In the genomic region with DNA sequence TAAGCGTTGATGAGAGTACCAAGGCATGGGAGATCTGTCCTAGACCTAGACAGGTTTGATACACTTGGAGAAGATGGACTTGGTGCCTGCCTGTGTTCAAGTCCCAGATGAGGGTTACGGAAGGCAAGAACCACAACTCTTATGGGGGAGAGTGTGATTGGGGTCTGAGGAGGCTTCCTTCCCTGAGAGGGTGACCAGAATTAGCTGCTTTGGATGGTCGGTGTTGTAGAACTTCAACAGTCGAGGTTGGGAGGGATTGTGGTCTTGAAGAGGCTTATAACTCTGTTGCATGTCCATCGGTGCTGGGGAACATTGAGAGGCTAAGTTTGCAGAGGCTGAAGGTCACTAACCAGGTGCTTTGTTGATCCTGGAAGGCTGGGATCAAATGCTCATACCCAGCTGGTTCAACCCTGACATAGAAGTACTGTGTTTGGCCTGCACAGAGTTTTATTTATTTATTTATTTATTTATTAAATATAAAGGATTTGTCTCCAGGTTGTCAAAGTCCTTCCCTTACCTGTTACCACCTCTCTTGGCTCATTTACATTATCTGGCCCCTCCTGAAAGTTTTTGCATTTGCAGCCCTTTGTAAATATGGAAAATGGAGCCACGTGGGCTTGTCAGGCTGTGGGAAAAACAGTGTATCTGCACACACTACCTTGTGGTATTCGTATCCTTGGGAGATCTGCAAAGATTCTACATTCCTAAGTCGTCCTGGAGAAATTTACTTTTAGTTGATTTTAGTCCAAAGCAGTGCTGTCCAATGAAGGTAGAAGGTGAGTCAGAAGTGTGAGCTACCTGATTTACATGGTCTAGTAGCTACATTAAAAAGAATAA, we compare ENCODE assay signal across 18 cellular contexts. TPM values are rescaled to one million over a fixed set of nuclear protein-coding genes. Genes with fewer than 3 reads are reported as not detected.
DNase-seq lines count a peak whose midpoint lies in the region; ATAC-seq, FAIRE-seq and TF ChIP-seq lines count a peak whose summit lies in the region.
"Had no signal": no experiment of that assay in that cellular context is flagged by ENCODE, and none has a peak within 500 bp of the region (broad histone marks: within the 10 kb centered on the region; RNA-seq: fewer than 3 reads in every experiment).

No MANE protein-coding gene starts in this region.

- POLR2A ChIA-PET in activated CD8-positive, alpha-beta T cell treated with anti-CD3 and anti-CD28 coated beads for 36 hours (lab: Charles Lee): no interaction called here
- POLR2A ChIA-PET in HepG2 (lab: Yijun Ruan, JAX): interaction anchor here (0.7 kb wide), 1 partner anchor 22 kb away, joined by 3 read pairs; no protein-coding TSS in a partner anchor

- no peaks in the 10 kb centered on the region for H3K27me3 Mint-ChIP-seq in activated naive CD4-positive, alpha-beta T cell treated with anti-CD3 and anti-CD28 coated beads, Interleukin-2, amount 10 ng/mL, durations not matched to agents 7 days and 5 days
- H3K27me3 Mint-ChIP-seq in activated CD8-positive, alpha-beta T cell treated with anti-CD3 and anti-CD28 coated beads for 36 hours: no peaks in the 10 kb centered on the region
- H3K27me3 Mint-ChIP-seq in stimulated activated naive B cell treated with anti-CD40 and anti-IgM and Interleukin-4, amounts not matched to agents 10 μg/mL and 1 μg/mL and 100 μg/mL, for 72 hours: no peaks in the 10 kb centered on the region

- H3K36me3 ChIP-seq in HepG2 (replicated peaks in 1 of 2; ENCODE audit: control insufficient read depth in 1 of 2, insufficient read depth in 2 of 2, low read length in 2 of 2): peaks cover 50 to 85% of the 10 kb centered on the region in 2 experiments

- no peak overlapping the region; the same call in 1 of the 2 replicates for H3K4me2 ChIP-seq in HepG2 (ENCODE audit: low read depth, low read length)
- H3K4me2 ChIP-seq: GM23338, KMS-11 had no signal

- H3K36me3 Mint-ChIP-seq in activated naive CD4-positive, alpha-beta T cell treated with anti-CD3 and anti-CD28 coated beads, Interleukin-2, amount 10 ng/mL, durations not matched to agents 7 days and 5 days: peaks cover 70% of the 10 kb centered on the region
- peaks cover 61% of the 10 kb centered on the region for H3K36me3 Mint-ChIP-seq in activated CD8-positive, alpha-beta T cell treated with anti-CD3 and anti-CD28 coated beads for 36 hours (ENCODE audit: low read depth)
- H3K36me3 Mint-ChIP-seq in stimulated activated naive B cell treated with anti-CD40 and anti-IgM and Interleukin-4, amounts not matched to agents 10 μg/mL and 1 μg/mL and 100 μg/mL, for 72 hours: peaks cover 49 to 64% of the 10 kb centered on the region in 2 donors

- H3K4me3 Mint-ChIP-seq in activated naive CD4-positive, alpha-beta T cell treated with anti-CD3 and anti-CD28 coated beads, Interleukin-2, amount 10 ng/mL, durations not matched to agents 7 days and 5 days: no peak overlapping the region
- H3K4me3 Mint-ChIP-seq in activated CD8-positive, alpha-beta T cell treated with anti-CD3 and anti-CD28 coated beads for 36 hours: no peak overlapping the region
- H3K4me3 Mint-ChIP-seq in stimulated activated naive B cell treated with anti-CD40 and anti-IgM and Interleukin-4, amounts not matched to agents 10 μg/mL and 1 μg/mL and 100 μg/mL, for 72 hours: no peak overlapping the region
- H3K4me3 Mint-ChIP-seq: GM23338 had no signal

- TF ChIP-seq POLR2A in HepG2 (IDR thresholded peaks at IDR 0.05; ENCODE audit: insufficient read depth in 1 of 2, low read depth in 2 of 2, low read length in 2 of 2): no peak; a peak in 1 of 4 replicates

- CTCF ChIA-PET in activated naive CD4-positive, alpha-beta T cell treated with anti-CD3 and anti-CD28 coated beads, Interleukin-2, amount 10 ng/mL, durations not matched to agents 7 days and 5 days (lab: Charles Lee): interaction anchor here (1.6 kb wide), 1 partner anchor 20 kb away, joined by 4 read pairs; no protein-coding TSS in a partner anchor
- CTCF ChIA-PET in activated CD8-positive, alpha-beta T cell treated with anti-CD3 and anti-CD28 coated beads for 36 hours (lab: Charles Lee): interaction anchor here (0.8 to 3.4 kb wide), 5 partner anchors 10 to 169 kb away, joined by 3 to 9 read pairs (median 7); partner anchors contain the start of gene C20orf203
- CTCF ChIA-PET in HepG2 (lab: Yijun Ruan, JAX; ENCODE audit: low intra/inter-chr PET ratio, low total read pairs): no interaction called here

- H3K4me1 ChIP-seq in HepG2 (ENCODE audit: insufficient read depth, low read length): peaks cover 9% of the 10 kb centered on the region

- H3K79me2 ChIP-seq in HepG2 (ENCODE audit: insufficient read depth, low read length): peaks cover 20% of the 10 kb centered on the region

- in situ Hi-C loops in HepG2 (cut with HindIII; ENCODE audit: extremely low pct_ligation_motif_present, low pct_unique_long_range_greater_than_20kb): no loop called here

- WGBS in HepG2 (ENCODE audit: low lambda C conversion rate): 86% methylated on average over 8 of the region's 8 CpGs

- H3K27me3 ChIP-seq in HepG2 (ENCODE audit: control insufficient read depth in 1 of 2, insufficient read depth in 2 of 2, low read length in 2 of 2): no peaks in the 10 kb centered on the region

- intact Hi-C loops in activated CD8-positive, alpha-beta T cell treated with anti-CD3 and anti-CD28 coated beads for 36 hours (cut with micrococcal nuclease): no loop called here
- intact Hi-C loops in HepG2 (cut with micrococcal nuclease; ENCODE audit: unreplicated experiment): no loop called here

- no peak for TF ChIP-seq CTCF in activated CD8-positive, alpha-beta T cell treated with anti-CD3 and anti-CD28 coated beads for 36 hours (IDR thresholded peaks at IDR 0.05)
- no peak for TF ChIP-seq CTCF in HepG2 (CRISPR knock-in tag; IDR thresholded peaks at IDR 0.05)

- ATAC-seq in activated CD8-positive, alpha-beta T cell treated with anti-CD3 and anti-CD28 coated beads for 36 hours: no peak
- peak; percentile 67 for ATAC-seq in HepG2
- no peak for ATAC-seq in stimulated activated naive B cell treated with anti-CD40 and anti-IgM and Interleukin-4, amounts not matched to agents 10 μg/mL and 1 μg/mL and 100 μg/mL, for 72 hours (replicated peaks)
- ATAC-seq in HG02840 (IDR thresholded peaks at IDR 0.05; ENCODE audit: low FRiP score, unreplicated experiment): no peak
- ATAC-seq: GM23338, PC-3 had no signal

- H3K27ac Mint-ChIP-seq in activated naive CD4-positive, alpha-beta T cell treated with anti-CD3 and anti-CD28 coated beads, Interleukin-2, amount 10 ng/mL, durations not matched to agents 7 days and 5 days: peak overlapping the region; percentile 79
- peak overlapping the region; percentile 23 for H3K27ac Mint-ChIP-seq in activated CD8-positive, alpha-beta T cell treated with anti-CD3 and anti-CD28 coated beads for 36 hours
- H3K27ac Mint-ChIP-seq in stimulated activated naive B cell treated with anti-CD40 and anti-IgM and Interleukin-4, amounts not matched to agents 10 μg/mL and 1 μg/mL and 100 μg/mL, for 72 hours: peak overlapping the region; percentile 70
- H3K27ac Mint-ChIP-seq: GM23338 had no signal

- TF ChIP-seq EP300 in HepG2 (IDR thresholded peaks at IDR 0.05; ENCODE audit: low read depth in 2 of 2, low read length in 2 of 2) (no peak), HepG2 (CRISPR knock-in tag; IDR thresholded peaks at IDR 0.05; ENCODE audit: borderline replicate concordance) (no peak)

- DNase-seq in activated naive CD4-positive, alpha-beta T cell treated with anti-CD3 and anti-CD28 coated beads, Interleukin-2, amount 10 ng/mL, durations not matched to agents 7 days and 5 days: no peak
- DNase-seq in activated naive CD4-positive, alpha-beta T cell treated with anti-CD3 and anti-CD28 coated beads, Interleukin-2, amount 50 U/mL, for 16 hours: no peak
- no peak for DNase-seq in activated CD8-positive, alpha-beta T cell treated with anti-CD3 and anti-CD28 coated beads for 36 hours
- DNase-seq in HepG2 (ENCODE audit: low spot score) (peak; percentile 40), T-helper 2 cell (no peak), GM19239 (ENCODE audit: insufficient read length, low spot score) (no peak)
- no peak for DNase-seq in stimulated activated naive B cell treated with anti-CD40 and anti-IgM and Interleukin-4, amounts not matched to agents 10 μg/mL and 1 μg/mL and 100 μg/mL, for 72 hours
- DNase-seq: DMS79, NCI-H1436, NCI-H2029, NCI-H774, PC-3 had no signal

- peaks cover 12% of the 10 kb centered on the region for H4K20me1 ChIP-seq in HepG2 (ENCODE audit: insufficient read depth, low read length)

- no peaks in the 10 kb centered on the region for H3K9me3 ChIP-seq in HepG2 (ENCODE audit: low read length)

- TF ChIP-seq RAD21 in HepG2 (CRISPR knock-in tag; IDR thresholded peaks at IDR 0.05): no peak

- no peak overlapping the region for H3K9ac ChIP-seq in HepG2 (ENCODE audit: insufficient read depth, low read depth, low read length)
- H3K9ac ChIP-seq: KMS-11 had no signal

- H3K4me1 Mint-ChIP-seq in activated naive CD4-positive, alpha-beta T cell treated with anti-CD3 and anti-CD28 coated beads, Interleukin-2, amount 10 ng/mL, durations not matched to agents 7 days and 5 days: peaks cover 35% of the 10 kb centered on the region
- peaks cover 41% of the 10 kb centered on the region for H3K4me1 Mint-ChIP-seq in activated CD8-positive, alpha-beta T cell treated with anti-CD3 and anti-CD28 coated beads for 36 hours (ENCODE audit: low read depth)
- peaks cover 9 to 14% of the 10 kb centered on the region in 2 donors for H3K4me1 Mint-ChIP-seq in stimulated activated naive B cell treated with anti-CD40 and anti-IgM and Interleukin-4, amounts not matched to agents 10 μg/mL and 1 μg/mL and 100 μg/mL, for 72 hours

- no peak overlapping the region for H3K4me3 ChIP-seq in HepG2 (replicated peaks in 1 of 3; ENCODE audit: insufficient read depth in 1 of 3, low read depth in 2 of 3, low read length in 3 of 3)
- H3K4me3 ChIP-seq: GM23338 had no signal

- peak overlapping the region; percentile 17 for H3K27ac ChIP-seq in HepG2 (ENCODE audit: extremely low read length, insufficient read depth, low read length)
- H3K27ac ChIP-seq: KMS-11, RWPE1 had no signal

- BruUV-seq in HepG2 (replicated peaks; lab: Mats Ljungman, UMichigan): no TSS peak

- H2AFZ ChIP-seq in HepG2 (ENCODE audit: low read length): no peak overlapping the region
- H2AFZ ChIP-seq: GM23338 had no signal

- peak; percentile 51 for FAIRE-seq in HepG2 (lab: Jason Lieb, UNC)
- FAIRE-seq in GM19239 (lab: Jason Lieb, UNC): no peak

- no peaks in the 10 kb centered on the region for H3K9me3 Mint-ChIP-seq in activated naive CD4-positive, alpha-beta T cell treated with anti-CD3 and anti-CD28 coated beads, Interleukin-2, amount 10 ng/mL, durations not matched to agents 7 days and 5 days
- H3K9me3 Mint-ChIP-seq in activated CD8-positive, alpha-beta T cell treated with anti-CD3 and anti-CD28 coated beads for 36 hours: no peaks in the 10 kb centered on the region
- no peaks in the 10 kb centered on the region for H3K9me3 Mint-ChIP-seq in stimulated activated naive B cell treated with anti-CD40 and anti-IgM and Interleukin-4, amounts not matched to agents 10 μg/mL and 1 μg/mL and 100 μg/mL, for 72 hours
- H3K9me3 Mint-ChIP-seq: GM23338 had no signal

RNA-seq across cellular contexts. Expression of gene EFCAB8, which starts 15.8 kb away (rescaled TPM):
- under 1 TPM; 0.89 to 0.92 TPM for total RNA-seq in activated CD8-positive, alpha-beta T cell treated with anti-CD3 and anti-CD28 coated beads for 36 hours
- total RNA-seq in HepG2 (2016; rRNA removed; fragmentation: Illumina TruSeq; extraction: Trizol): 0.22 TPM in 1 of 2 replicates, not detected in the other
- total RNA-seq in HepG2 (2016; cell fraction: cytosol; rRNA removed; fragmentation: Illumina TruSeq; extraction: Trizol; ENCODE audit: low read depth): 0.10 TPM in 1 of 2 replicates, not detected in the other
- total RNA-seq in HepG2 (2016; cell fraction: insoluble cytoplasmic fraction; rRNA removed; fragmentation: Illumina TruSeq; extraction: Trizol): not detected in 2 replicates
- total RNA-seq in HepG2 (2016; cell fraction: membrane; rRNA removed; fragmentation: Illumina TruSeq; extraction: Trizol): not detected in 2 replicates
- 0.72 TPM in 1 of 2 replicates, not detected in the other for total RNA-seq in HepG2 (2016; cell fraction: nucleus; rRNA removed; fragmentation: Illumina TruSeq; extraction: Trizol)
- 0.15 TPM in 1 of 2 replicates, not detected in the other for polyA plus RNA-seq in HepG2 (2011; rRNA removed)
- not detected in 2 replicates for polyA plus RNA-seq in HepG2 (2011; cell fraction: cytosol; rRNA removed)
- 0.31 and 1.2 TPM in 2 replicates for polyA plus RNA-seq in HepG2 (2011; cell fraction: nucleus; rRNA removed)
- not detected in 2 replicates for polyA plus RNA-seq in HepG2 (2012)
- not detected in 2 replicates for polyA plus RNA-seq in HepG2 (2016; cell fraction: cytosol; fragmentation: Illumina TruSeq; extraction: Trizol; ENCODE audit: low read depth)
- not detected in 2 replicates for polyA plus RNA-seq in HepG2 (2016; cell fraction: insoluble cytoplasmic fraction; fragmentation: Illumina TruSeq; extraction: Trizol; ENCODE audit: low read depth)
- not detected in 2 replicates for polyA plus RNA-seq in HepG2 (2016; cell fraction: membrane; fragmentation: Illumina TruSeq; extraction: Trizol; ENCODE audit: low read depth)
- polyA plus RNA-seq in HepG2 (2016; cell fraction: nucleus; fragmentation: Illumina TruSeq; extraction: Trizol; ENCODE audit: insufficient read depth, low read depth): 0.62 and 0.75 TPM in 2 replicates
- polyA minus RNA-seq in HepG2 (2011; rRNA and poly(A)+ RNA removed; ENCODE audit: low replicate concordance): not detected in 2 replicates
- not detected in 2 replicates for polyA minus RNA-seq in HepG2 (2011; cell fraction: cytosol; rRNA and poly(A)+ RNA removed)
- polyA minus RNA-seq in HepG2 (2011; cell fraction: nucleus; rRNA and poly(A)+ RNA removed): not detected in 2 replicates
- total RNA-seq: M059J, NCI-H460, PC-3 had no signal
- polyA plus RNA-seq: GM23338 had no signal

RNA-seq across cellular contexts. Expression of gene MAPRE1, which starts 23.2 kb away (rescaled TPM):
- 100 to 1,000 TPM; 112 to 119 TPM for total RNA-seq in activated CD8-positive, alpha-beta T cell treated with anti-CD3 and anti-CD28 coated beads for 36 hours
- 190 and 342 TPM in 2 replicates for total RNA-seq in HepG2 (2016; rRNA removed; fragmentation: Illumina TruSeq; extraction: Trizol)
- 23.7 and 27.2 TPM in 2 replicates for total RNA-seq in HepG2 (2016; cell fraction: cytosol; rRNA removed; fragmentation: Illumina TruSeq; extraction: Trizol; ENCODE audit: low read depth)
- 187 and 334 TPM in 2 replicates for total RNA-seq in HepG2 (2016; cell fraction: insoluble cytoplasmic fraction; rRNA removed; fragmentation: Illumina TruSeq; extraction: Trizol)
- total RNA-seq in HepG2 (2016; cell fraction: membrane; rRNA removed; fragmentation: Illumina TruSeq; extraction: Trizol): 91.1 and 97.7 TPM in 2 replicates
- 103 and 108 TPM in 2 replicates for total RNA-seq in HepG2 (2016; cell fraction: nucleus; rRNA removed; fragmentation: Illumina TruSeq; extraction: Trizol)
- polyA plus RNA-seq in HepG2 (2011; rRNA removed): 62.1 and 76.0 TPM in 2 replicates
- 51.6 and 80.9 TPM in 2 replicates for polyA plus RNA-seq in HepG2 (2011; cell fraction: cytosol; rRNA removed)
- polyA plus RNA-seq in HepG2 (2011; cell fraction: nucleus; rRNA removed): 20.7 and 30.2 TPM in 2 replicates
- 141 and 152 TPM in 2 replicates for polyA plus RNA-seq in HepG2 (2012)
- polyA plus RNA-seq in HepG2 (2016; cell fraction: cytosol; fragmentation: Illumina TruSeq; extraction: Trizol; ENCODE audit: low read depth): 28.5 and 29.5 TPM in 2 replicates
- 374 and 399 TPM in 2 replicates for polyA plus RNA-seq in HepG2 (2016; cell fraction: insoluble cytoplasmic fraction; fragmentation: Illumina TruSeq; extraction: Trizol; ENCODE audit: low read depth)
- polyA plus RNA-seq in HepG2 (2016; cell fraction: membrane; fragmentation: Illumina TruSeq; extraction: Trizol; ENCODE audit: low read depth): 73.8 and 81.9 TPM in 2 replicates
- polyA plus RNA-seq in HepG2 (2016; cell fraction: nucleus; fragmentation: Illumina TruSeq; extraction: Trizol; ENCODE audit: insufficient read depth, low read depth): 134 and 143 TPM in 2 replicates
- polyA minus RNA-seq in HepG2 (2011; rRNA and poly(A)+ RNA removed; ENCODE audit: low replicate concordance): 44.6 and 56.4 TPM in 2 replicates
- 59.3 and 68.8 TPM in 2 replicates for polyA minus RNA-seq in HepG2 (2011; cell fraction: cytosol; rRNA and poly(A)+ RNA removed)
- 42.7 and 48.6 TPM in 2 replicates for polyA minus RNA-seq in HepG2 (2011; cell fraction: nucleus; rRNA and poly(A)+ RNA removed)

Comparison
In these comparisons a context has a peak if more than half of its experiments do, and no peak if none do; other contexts are left out.
1. H3K27ac Mint-ChIP-seq: peak in every context shown above with its lines; median percentile 79 in activated naive CD4-positive, alpha-beta T cell treated with anti-CD3 and anti-CD28 coated beads, Interleukin-2, amount 10 ng/mL, durations not matched to agents 7 days and 5 days; 70 in stimulated activated naive B cell treated with anti-CD40 and anti-IgM and Interleukin-4, amounts not matched to agents 10 μg/mL and 1 μg/mL and 100 μg/mL, for 72 hours; 23 in activated CD8-positive, alpha-beta T cell treated with anti-CD3 and anti-CD28 coated beads for 36 hours.